21 cellular contexts compared by ENCODE assay signal in genomic region chr6:167934426-167934864, GRCh38.
DNase-seq lines count a peak whose midpoint lies in the region; ATAC-seq, FAIRE-seq and TF ChIP-seq lines count a peak whose summit lies in the region.
"Had no signal": no experiment of that assay in that cellular context is flagged by ENCODE, and none has a peak within 500 bp of the region (broad histone marks: within the 10 kb centered on the region; RNA-seq: fewer than 3 reads in every experiment).

No MANE protein-coding gene starts in this region.

- no peak for TF ChIP-seq CTCF in GM23338 (conservative IDR thresholded peaks at IDR 0.05; ENCODE audit: low read depth in 2 of 2)
- TF ChIP-seq CTCF in endothelial cell of umbilical vein (IDR thresholded peaks at IDR 0.05; ENCODE audit: extremely low read depth in 1 of 2, insufficient read depth in 1 of 2, low read depth in 1 of 2, low read length in 2 of 2), result no peak

- peaks cover 13% of the 10 kb centered on the region for H3K36me3 Mint-ChIP-seq in GM23338 (ENCODE audit: low read depth)
- H3K36me3 Mint-ChIP-seq: activated naive CD4-positive, alpha-beta T cell treated with anti-CD3 and anti-CD28 coated beads, Interleukin-2, amount 10 ng/mL, durations not matched to agents 7 days and 5 days had no signal

- no peaks in the 10 kb centered on the region for H3K9me3 Mint-ChIP-seq in GM23338
- H3K9me3 Mint-ChIP-seq: activated naive CD4-positive, alpha-beta T cell treated with anti-CD3 and anti-CD28 coated beads, Interleukin-2, amount 10 ng/mL, durations not matched to agents 7 days and 5 days; dendritic cell treated with granulocyte-macrophage colony-stimulating factor and Interleukin-4, amounts not matched to agents 40 ng/mL and 50 ng/mL, for 4 days had no signal

- H3K4me2 ChIP-seq in GM23338, result no peak overlapping the region
- no peak overlapping the region for H3K4me2 ChIP-seq in endothelial cell of umbilical vein (ENCODE audit: insufficient read depth, low read length)
- H3K4me2 ChIP-seq in trophoblast cell (ENCODE audit: low read length), result no peak overlapping the region

- peak; percentile 26; the same call in 2 of the 3 replicates for ATAC-seq in GM23338
- ATAC-seq in left lobe of liver, result peak; percentile 49
- ATAC-seq in esophagus mucosa, result no peak
- no peak for ATAC-seq in HG02970 (IDR thresholded peaks at IDR 0.05; ENCODE audit: low FRiP score, unreplicated experiment)
- no peak for ATAC-seq in HG02840 (IDR thresholded peaks at IDR 0.05; ENCODE audit: low FRiP score, unreplicated experiment)
- ATAC-seq: HCT116 had no signal

- BruUV-seq in endothelial cell of umbilical vein (replicated peaks; lab: Mats Ljungman, UMichigan), result no TSS peak

- H2BK5ac ChIP-seq in trophoblast cell (ENCODE audit: low read depth, low read length, poor library complexity), result peak overlapping the region; percentile 35

- H2BK120ac ChIP-seq in trophoblast cell (ENCODE audit: insufficient read depth, low read length, poor library complexity), result no peak overlapping the region

- intact Hi-C loops in endothelial cell of umbilical vein (cut with micrococcal nuclease), result no loop called here

- H3K27ac ChIP-seq in GM23338 (ENCODE audit: low read depth) (peak overlapping the region; percentile 46), endothelial cell of umbilical vein (ENCODE audit: insufficient read depth, low read depth, low read length) (peak overlapping the region; percentile 20), trophoblast cell (ENCODE audit: low read depth, low read length) (no peak overlapping the region)
- H3K27ac ChIP-seq: C4-2B, esophagus squamous epithelium, SJSA1 had no signal

- H3K9me1 ChIP-seq in endothelial cell of umbilical vein (replicated peaks; ENCODE audit: control insufficient read depth, extremely low read depth, insufficient read depth, low read length), result no peaks in the 10 kb centered on the region

- H3K36me3 ChIP-seq in GM23338 (ENCODE audit: insufficient read depth), result peaks cover 9% of the 10 kb centered on the region
- peaks cover 0 to 6% of the 10 kb centered on the region in 2 experiments for H3K36me3 ChIP-seq in endothelial cell of umbilical vein (ENCODE audit: control insufficient read depth in 2 of 2, extremely low read depth in 1 of 2, insufficient read depth in 2 of 2, low read length in 2 of 2)
- peaks cover 15 to 25% of the 10 kb centered on the region in 2 experiments for H3K36me3 ChIP-seq in trophoblast cell (ENCODE audit: control insufficient read depth in 1 of 2, insufficient read depth in 2 of 2, low read length in 2 of 2)

- H3K79me2 ChIP-seq in GM23338 (replicated peaks; ENCODE audit: insufficient read depth), result peaks cover 31% of the 10 kb centered on the region
- H3K79me2 ChIP-seq in endothelial cell of umbilical vein (ENCODE audit: control insufficient read depth, insufficient read depth, low read length), result no peaks in the 10 kb centered on the region
- H3K79me2 ChIP-seq in trophoblast cell (ENCODE audit: control insufficient read depth, insufficient read depth, low read length, poor library complexity), result no peaks in the 10 kb centered on the region

- no peak overlapping the region for H3K4ac ChIP-seq in trophoblast cell (ENCODE audit: low read depth, low read length)

- H3K9me3 ChIP-seq in endothelial cell of umbilical vein (replicated peaks; ENCODE audit: control insufficient read depth, insufficient read depth, low read length) (no peaks in the 10 kb centered on the region), trophoblast cell (ENCODE audit: insufficient read depth, low read depth, low read length) (no peaks in the 10 kb centered on the region)
- H3K9me3 ChIP-seq: esophagus squamous epithelium, SJSA1 had no signal

- no peak overlapping the region for H4K12ac ChIP-seq in trophoblast cell (ENCODE audit: low read depth, low read length)

- no peaks in the 10 kb centered on the region for H3K79me1 ChIP-seq in trophoblast cell (ENCODE audit: low read length)

- no peak for TF ChIP-seq POLR2A in endothelial cell of umbilical vein (IDR thresholded peaks at IDR 0.05; ENCODE audit: low read depth, low read length)

- H3K9ac ChIP-seq in endothelial cell of umbilical vein (replicated peaks; ENCODE audit: extremely low read depth, insufficient read depth, low read length), result no peak overlapping the region
- H3K9ac ChIP-seq in trophoblast cell (ENCODE audit: low read length), result no peak overlapping the region

- no peak overlapping the region for H3K4me3 ChIP-seq in GM23338
- no peak overlapping the region for H3K4me3 ChIP-seq in endothelial cell of umbilical vein (replicated peaks in 1 of 3; ENCODE audit: insufficient read depth in 1 of 3, low read depth in 1 of 3, low read length in 3 of 3)
- H3K4me3 ChIP-seq in trophoblast cell (ENCODE audit: low read depth, low read length), result no peak overlapping the region
- H3K4me3 ChIP-seq: esophagus squamous epithelium, SJSA1 had no signal

- no peaks in the 10 kb centered on the region for H3K27me3 ChIP-seq in GM23338 (ENCODE audit: insufficient read depth)
- H3K27me3 ChIP-seq in endothelial cell of umbilical vein (ENCODE audit: control insufficient read depth in 2 of 2, insufficient read depth in 2 of 2, low read length in 2 of 2), result no peaks in the 10 kb centered on the region
- H3K27me3 ChIP-seq in trophoblast cell (ENCODE audit: insufficient read depth, low read length), result no peaks in the 10 kb centered on the region
- H3K27me3 ChIP-seq: esophagus squamous epithelium, SJSA1 had no signal

- H3K4me1 Mint-ChIP-seq in GM23338, result peaks cover 23% of the 10 kb centered on the region
- H3K4me1 Mint-ChIP-seq: activated naive CD4-positive, alpha-beta T cell treated with anti-CD3 and anti-CD28 coated beads, Interleukin-2, amount 10 ng/mL, durations not matched to agents 7 days and 5 days had no signal

- H3K27me3 Mint-ChIP-seq in GM23338 (ENCODE audit: insufficient read depth, low read depth, poor library complexity), result no peaks in the 10 kb centered on the region
- H3K27me3 Mint-ChIP-seq: activated naive CD4-positive, alpha-beta T cell treated with anti-CD3 and anti-CD28 coated beads, Interleukin-2, amount 10 ng/mL, durations not matched to agents 7 days and 5 days; dendritic cell treated with granulocyte-macrophage colony-stimulating factor and Interleukin-4, amounts not matched to agents 40 ng/mL and 50 ng/mL, for 4 days had no signal

- H3K18ac ChIP-seq in trophoblast cell (ENCODE audit: low read length), result no peak overlapping the region

- peak; percentile 12 for FAIRE-seq in endothelial cell of umbilical vein (lab: Jason Lieb, UNC)
- FAIRE-seq: A204.1, urothelium cell line had no signal

- H3K27ac Mint-ChIP-seq in GM23338, result peak overlapping the region; percentile 63
- H3K27ac Mint-ChIP-seq: activated naive CD4-positive, alpha-beta T cell treated with anti-CD3 and anti-CD28 coated beads, Interleukin-2, amount 10 ng/mL, durations not matched to agents 7 days and 5 days; dendritic cell treated with granulocyte-macrophage colony-stimulating factor and Interleukin-4, amounts not matched to agents 40 ng/mL and 50 ng/mL, for 4 days had no signal

- no peak overlapping the region for H4K91ac ChIP-seq in trophoblast cell (ENCODE audit: low read depth, low read length)

- WGBS in trophoblast cell (ENCODE audit: extremely low coverage, insufficient coverage, insufficient read length), result no CpG with 5 or more reads among the region's 7 CpGs

- H2AK5ac ChIP-seq in trophoblast cell (ENCODE audit: low read length), result no peak overlapping the region

- CTCF ChIA-PET in endothelial cell of umbilical vein (lab: Charles Lee), result no interaction called here

- no peaks in the 10 kb centered on the region for H3K9me2 ChIP-seq in GM23338 (ENCODE audit: insufficient read depth)

- no peak overlapping the region for H3K23ac ChIP-seq in trophoblast cell (ENCODE audit: low read length)

- H4K8ac ChIP-seq in trophoblast cell (ENCODE audit: low read depth, low read length), result no peak overlapping the region

- no peak overlapping the region for H3K14ac ChIP-seq in trophoblast cell (ENCODE audit: low read length)

- no peak overlapping the region for H3K4me3 Mint-ChIP-seq in GM23338
- H3K4me3 Mint-ChIP-seq: activated naive CD4-positive, alpha-beta T cell treated with anti-CD3 and anti-CD28 coated beads, Interleukin-2, amount 10 ng/mL, durations not matched to agents 7 days and 5 days; dendritic cell treated with granulocyte-macrophage colony-stimulating factor and Interleukin-4, amounts not matched to agents 40 ng/mL and 50 ng/mL, for 4 days had no signal

- POLR2A ChIA-PET in endothelial cell of umbilical vein (lab: Charles Lee), result no interaction called here

- dilution Hi-C loops in endothelial cell of umbilical vein (cut with MboI; ENCODE audit: extremely low pct_ligation_motif_present, low sequenced_read_pairs), result no loop called here

- peaks cover 12% of the 10 kb centered on the region for H4K20me1 ChIP-seq in GM23338 (replicated peaks; ENCODE audit: insufficient read depth)
- H4K20me1 ChIP-seq in endothelial cell of umbilical vein (replicated peaks; ENCODE audit: control insufficient read depth, extremely low read depth, insufficient read depth, low read length), result no peaks in the 10 kb centered on the region

- H3K4me1 ChIP-seq in GM23338 (ENCODE audit: insufficient read depth) (peaks cover 14% of the 10 kb centered on the region; the same call in 1 of the 2 replicates), endothelial cell of umbilical vein (ENCODE audit: control insufficient read depth, extremely low read depth, insufficient read depth, low read length) (peaks cover 11% of the 10 kb centered on the region), trophoblast cell (ENCODE audit: control insufficient read depth in 1 of 2, insufficient read depth in 2 of 2, low read length in 2 of 2) (peaks cover 10 to 15% of the 10 kb centered on the region in 2 experiments)
- H3K4me1 ChIP-seq: esophagus squamous epithelium had no signal

- no peaks in the 10 kb centered on the region for H3F3A ChIP-seq in GM23338 (replicated peaks; ENCODE audit: low read depth)

- DNase-seq in GM23338 (ENCODE audit: low spot score) (no peak), endothelial cell of umbilical vein (ENCODE audit: low read depth, low spot score) (peak; percentile 54), left lobe of liver (ENCODE audit: low spot score) (no peak), trophoblast cell (no peak), D341Med (ENCODE audit: low spot score) (no peak)
- DNase-seq: activated CD4-positive, alpha-beta T cell treated with anti-CD3 and anti-CD28 coated beads for 48 hours; activated naive CD4-positive, alpha-beta T cell treated with anti-CD3 and anti-CD28 coated beads, Interleukin-2, amount 10 ng/mL, durations not matched to agents 7 days and 5 days; esophagus squamous epithelium; IMR-90; NCI-H1930; NCI-H524; stimulated activated CD4-positive, alpha-beta T cell treated with anti-CD3 and anti-CD28 coated beads, Interleukin-4, amount 100 ng/mL, for 24 hours had no signal

- H2AFZ ChIP-seq in GM23338 (no peak overlapping the region), endothelial cell of umbilical vein (ENCODE audit: low read depth, low read length) (no peak overlapping the region), trophoblast cell (ENCODE audit: insufficient read depth, low read length, poor library complexity) (no peak overlapping the region)

- no peak overlapping the region for H2BK12ac ChIP-seq in trophoblast cell (ENCODE audit: low read length)

TF ChIP-seq in GM23338, 12 proteins besides CTCF, POLR2A, EP300 and RAD21 (continues in another document):
- no peak for TF ChIP-seq CREB1 (CRISPR knock-in tag; IDR thresholded peaks at IDR 0.05; ENCODE audit: low read depth)

TF ChIP-seq in endothelial cell of umbilical vein, 7 proteins besides CTCF, POLR2A, EP300 and RAD21 (continues in another document):
- no peak for TF ChIP-seq EZH2 (IDR thresholded peaks at IDR 0.05; ENCODE audit: borderline replicate concordance, low read depth, low read length, severe bottlenecking)

Comparison
In these comparisons a context has a peak if more than half of its experiments do, and no peak if none do; other contexts are left out.
1. ATAC-seq: peak in GM23338 (single experiment) and left lobe of liver (single experiment); none in esophagus mucosa (single experiment), HG02970 (single experiment) and HG02840 (single experiment).